In the genomic region with DNA sequence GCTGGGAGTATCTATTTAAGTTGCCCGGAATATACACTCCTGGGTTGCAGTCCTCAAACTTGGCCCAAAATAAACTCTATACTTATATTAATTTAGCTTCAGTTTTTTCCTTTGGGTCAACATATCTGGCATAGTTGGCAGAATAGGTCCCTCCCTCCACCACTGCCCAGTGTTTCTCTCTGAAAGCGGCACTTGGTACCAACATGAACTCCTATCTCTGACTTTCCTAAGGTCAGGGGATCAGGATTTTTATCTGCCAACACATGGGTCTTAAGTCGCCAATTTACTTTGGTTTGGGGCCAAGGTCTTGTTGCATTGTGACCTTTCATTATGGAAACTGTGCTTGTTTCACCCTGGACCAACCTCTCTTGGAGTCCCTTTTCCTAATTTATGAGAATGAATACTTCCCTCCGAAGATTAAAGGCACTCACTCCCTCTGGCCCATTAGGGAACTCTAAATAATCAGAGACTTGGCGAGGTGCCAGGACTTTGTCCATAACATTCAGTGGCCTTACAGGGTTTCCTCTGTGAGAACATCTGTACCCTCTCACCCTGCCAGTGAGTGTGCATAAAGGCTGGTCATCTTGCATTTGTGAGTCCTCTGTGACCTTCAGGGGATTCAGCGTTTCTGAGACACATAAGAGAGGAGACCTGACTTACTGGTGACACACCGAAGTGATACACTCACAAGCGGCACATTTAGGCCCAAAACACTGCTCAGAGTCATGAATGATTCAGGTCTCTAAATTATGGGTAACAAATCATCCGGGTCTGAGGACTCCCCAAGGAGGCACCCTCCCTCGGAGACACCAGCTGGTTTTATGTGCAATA, we compare ENCODE assay signal across 9 cellular contexts. TPM values are rescaled to one million over a fixed set of nuclear protein-coding genes. Genes with fewer than 3 reads are reported as not detected.
DNase-seq lines count a peak whose midpoint lies in the region; ATAC-seq, FAIRE-seq and TF ChIP-seq lines count a peak whose summit lies in the region.
"Had no signal": no experiment of that assay in that cellular context is flagged by ENCODE, and none has a peak within 500 bp of the region (broad histone marks: within the 10 kb centered on the region; RNA-seq: fewer than 3 reads in every experiment).

No MANE protein-coding gene starts in this region.

- H3K36me3 Mint-ChIP-seq in osteocyte (ENCODE audit: unreplicated experiment): peaks cover 12% of the 10 kb centered on the region
- H3K36me3 Mint-ChIP-seq in activated T-helper 1 cell treated with anti-CD3 and anti-CD28 coated beads, Interleukin-12 subunit alpha, Interleukin-12 subunit beta, Interleukin-2, Interleukin-4 antibody, amounts not matched to agents 30 ng/mL and 10 ng/mL and 1 ng/mL, durations not matched to agents 14 hours and 24 hours and 36 hours (ENCODE audit: low read depth): peaks cover 17% of the 10 kb centered on the region

- no peak overlapping the region for H3K27ac ChIP-seq in H1 (ENCODE audit: low read depth, low read length)

- H4K91ac ChIP-seq in H1 (replicated peaks; ENCODE audit: insufficient read length, low read length): no peak overlapping the region

- TF ChIP-seq CTCF in H1 (IDR thresholded peaks at IDR 0.05; ENCODE audit: control extremely low read depth in 1 of 3, insufficient read depth in 1 of 3, low read depth in 1 of 3, low read length in 3 of 3) (no peak), osteocyte (IDR thresholded peaks at IDR 0.05) (no peak)

- no peaks in the 10 kb centered on the region; a peak in 1 of 8 replicates for H3K36me3 ChIP-seq in H1 (ENCODE audit: control insufficient read depth in 2 of 4, insufficient read depth in 4 of 4, low read length in 3 of 4)

- no peak overlapping the region for H3K56ac ChIP-seq in H1 (replicated peaks; ENCODE audit: insufficient read length, low read depth, low read length)

- TF ChIP-seq EP300 in H1 (IDR thresholded peaks at IDR 0.05; ENCODE audit: borderline replicate concordance in 1 of 2, low read depth in 2 of 2, low read length in 2 of 2): no peak

- no peak overlapping the region for H3K18ac ChIP-seq in H1 (ENCODE audit: extremely low read depth, low read length)

- H2BK5ac ChIP-seq in H1 (ENCODE audit: low read depth, low read length): no peak overlapping the region

- H4K5ac ChIP-seq in H1 (ENCODE audit: insufficient read length, low read depth, low read length): no peak overlapping the region

- no peak overlapping the region for H3K4me3 Mint-ChIP-seq in osteocyte (ENCODE audit: unreplicated experiment)
- no peak overlapping the region for H3K4me3 Mint-ChIP-seq in activated T-helper 1 cell treated with anti-CD3 and anti-CD28 coated beads, Interleukin-12 subunit alpha, Interleukin-12 subunit beta, Interleukin-2, Interleukin-4 antibody, amounts not matched to agents 30 ng/mL and 10 ng/mL and 1 ng/mL, durations not matched to agents 14 hours and 24 hours and 36 hours
- H3K4me3 Mint-ChIP-seq: activated CD4-positive, alpha-beta T cell treated with anti-CD3 and anti-CD28 coated beads for 36 hours had no signal

- TF ChIP-seq POLR2A in H1 (IDR thresholded peaks at IDR 0.05; ENCODE audit: control extremely low read depth in 1 of 2, low read depth in 2 of 2, low read length in 2 of 2): no peak

- H4K8ac ChIP-seq in H1 (ENCODE audit: extremely low read depth, insufficient read depth, low read length): no peak overlapping the region

- no peak overlapping the region for H2BK120ac ChIP-seq in H1 (replicated peaks; ENCODE audit: low read depth, low read length)

- FAIRE-seq in H1 (lab: Jason Lieb, UNC): no peak

- H3K4ac ChIP-seq in H1 (replicated peaks; ENCODE audit: insufficient read length, low read depth, low read length): no peak overlapping the region

- no peak for ATAC-seq in GM19324 (IDR thresholded peaks at IDR 0.05; ENCODE audit: low FRiP score, unreplicated experiment)
- ATAC-seq: activated CD4-positive, alpha-beta T cell treated with anti-CD3 and anti-CD28 coated beads for 36 hours had no signal

- no peaks in the 10 kb centered on the region for H3K9me3 Mint-ChIP-seq in osteocyte (ENCODE audit: unreplicated experiment)
- H3K9me3 Mint-ChIP-seq in activated T-helper 1 cell treated with anti-CD3 and anti-CD28 coated beads, Interleukin-12 subunit alpha, Interleukin-12 subunit beta, Interleukin-2, Interleukin-4 antibody, amounts not matched to agents 30 ng/mL and 10 ng/mL and 1 ng/mL, durations not matched to agents 14 hours and 24 hours and 36 hours: no peaks in the 10 kb centered on the region

- H3K23me2 ChIP-seq in H1 (ENCODE audit: low read depth, low read length): no peaks in the 10 kb centered on the region; the same call in 1 of the 2 replicates

- WGBS in H1 (ENCODE audit: extremely low coverage in 1 of 2, insufficient coverage in 1 of 2, insufficient read length in 1 of 2, insufficient replicate concordance in 2 of 2, low coverage in 1 of 2, low lambda C conversion rate in 2 of 2, missing lambda C conversion rate in 1 of 2), 2 experiments: 83% methylated on average over 10 of the region's 10 CpGs; no CpG with 5 or more reads in 1 of the 2 experiments

- H3K9ac ChIP-seq in H1 (replicated peaks in 1 of 4; ENCODE audit: extremely low read depth in 1 of 4, low read depth in 3 of 4, low read length in 3 of 4): no peak overlapping the region

- no peaks in the 10 kb centered on the region for H3K27me3 Mint-ChIP-seq in osteocyte (ENCODE audit: unreplicated experiment)
- H3K27me3 Mint-ChIP-seq in activated T-helper 1 cell treated with anti-CD3 and anti-CD28 coated beads, Interleukin-12 subunit alpha, Interleukin-12 subunit beta, Interleukin-2, Interleukin-4 antibody, amounts not matched to agents 30 ng/mL and 10 ng/mL and 1 ng/mL, durations not matched to agents 14 hours and 24 hours and 36 hours (ENCODE audit: insufficient read depth): peaks cover 2% of the 10 kb centered on the region

- no peak overlapping the region for H2AK5ac ChIP-seq in H1 (ENCODE audit: low read depth, low read length)

- no peak overlapping the region for H3K23ac ChIP-seq in H1 (ENCODE audit: insufficient read length)

- peak; percentile 65 for DNase-seq in DMS 273 treated with DMSO at 0.1 percent for 48 hours (lab: John Stamatoyannopoulos, UW)
- peak; percentile 16 for DNase-seq in NCI-H2227 treated with DMSO at 0.1 percent for 48 hours (lab: John Stamatoyannopoulos, UW)
- DNase-seq in H1 (ENCODE audit: low read depth in 1 of 2, low spot score in 2 of 2): no peak
- no peak for DNase-seq in osteocyte (ENCODE audit: extremely low spot score, unreplicated experiment)
- DNase-seq in activated gamma-delta T cell treated with Interleukin-2 at 50 U/mL for 16 hours: no peak
- DNase-seq in activated T-helper 1 cell treated with anti-CD3 and anti-CD28 coated beads, Interleukin-12 subunit alpha, Interleukin-12 subunit beta, Interleukin-2, Interleukin-4 antibody, amounts not matched to agents 30 ng/mL and 10 ng/mL and 1 ng/mL, durations not matched to agents 14 hours and 24 hours and 36 hours (ENCODE audit: low spot score): no peak
- no peak for DNase-seq in iPS-NIHi7 (ENCODE audit: extremely low spot score)

- CTCF ChIA-PET in H1 (lab: Charles Lee; ENCODE audit: partially characterized antibody): interaction anchor here (0.6 to 1.6 kb wide), 4 partner anchors 19 to 172 kb away, joined by 4 to 5 read pairs (median 4); a partner anchor contains a TSS

- H2BK12ac ChIP-seq in H1 (ENCODE audit: low read depth, low read length): no peak overlapping the region

- no peak overlapping the region for H2BK15ac ChIP-seq in H1 (ENCODE audit: low read length)

- H3K4me1 Mint-ChIP-seq in osteocyte (ENCODE audit: unreplicated experiment): peaks cover 50% of the 10 kb centered on the region
- peaks cover 22% of the 10 kb centered on the region for H3K4me1 Mint-ChIP-seq in activated T-helper 1 cell treated with anti-CD3 and anti-CD28 coated beads, Interleukin-12 subunit alpha, Interleukin-12 subunit beta, Interleukin-2, Interleukin-4 antibody, amounts not matched to agents 30 ng/mL and 10 ng/mL and 1 ng/mL, durations not matched to agents 14 hours and 24 hours and 36 hours (ENCODE audit: low read depth)

- intact Hi-C loops in activated T-helper 1 cell treated with anti-CD3 and anti-CD28 coated beads, Interleukin-12 subunit alpha, Interleukin-12 subunit beta, Interleukin-2, Interleukin-4 antibody, amounts not matched to agents 30 ng/mL and 10 ng/mL and 1 ng/mL, durations not matched to agents 14 hours and 24 hours and 36 hours (cut with micrococcal nuclease): no loop called here

- H2AFZ ChIP-seq in H1 (ENCODE audit: low read length): no peak overlapping the region

- no peak overlapping the region for H2BK20ac ChIP-seq in H1 (ENCODE audit: low read length)

- no peak for TF ChIP-seq RAD21 in H1 (IDR thresholded peaks at IDR 0.05 in 1 of 2, conservative IDR thresholded peaks at IDR 0.05 in 1 of 2; ENCODE audit: low read depth in 2 of 2, low read length in 2 of 2)

- H4K20me1 ChIP-seq in H1 (replicated peaks in 1 of 2; ENCODE audit: control insufficient read depth in 1 of 2, insufficient read depth in 2 of 2, low read length in 2 of 2): peaks cover 4 to 21% of the 10 kb centered on the region in 2 experiments

- peaks cover 0 to 2% of the 10 kb centered on the region in 2 experiments; a peak in 1 of 4 replicates for H3K9me3 ChIP-seq in H1 (ENCODE audit: insufficient read depth in 2 of 2, low read depth in 1 of 2, low read length in 1 of 2)

- peaks cover 0 to 8% (median 2%) of the 10 kb centered on the region in 4 experiments; a peak in 6 of 7 replicates for H3K4me1 ChIP-seq in H1 (replicated peaks in 1 of 4; ENCODE audit: control insufficient read depth in 3 of 4, insufficient read depth in 4 of 4, low read length in 3 of 4)

- no peak overlapping the region for H3K4me3 ChIP-seq in H1 (ENCODE audit: extremely low read depth in 1 of 4, insufficient read depth in 2 of 4, low read depth in 3 of 4, low read length in 4 of 4)

- POLR2A ChIA-PET in H1 (lab: Charles Lee; ENCODE audit: partially characterized antibody): no interaction called here

- peaks cover 39 to 78% (median 66%) of the 10 kb centered on the region in 4 experiments for H3K27me3 ChIP-seq in H1 (replicated peaks in 1 of 4; ENCODE audit: control insufficient read depth in 3 of 4, extremely low read depth in 1 of 4, insufficient read depth in 3 of 4, low read length in 3 of 4)

- H3K27ac Mint-ChIP-seq in osteocyte (ENCODE audit: unreplicated experiment): peak overlapping the region; percentile 27
- H3K27ac Mint-ChIP-seq in activated T-helper 1 cell treated with anti-CD3 and anti-CD28 coated beads, Interleukin-12 subunit alpha, Interleukin-12 subunit beta, Interleukin-2, Interleukin-4 antibody, amounts not matched to agents 30 ng/mL and 10 ng/mL and 1 ng/mL, durations not matched to agents 14 hours and 24 hours and 36 hours: no peak overlapping the region
- H3K27ac Mint-ChIP-seq: activated CD4-positive, alpha-beta T cell treated with anti-CD3 and anti-CD28 coated beads for 36 hours had no signal

- H3K4me2 ChIP-seq in H1 (ENCODE audit: insufficient read depth in 1 of 2, low read depth in 2 of 2, low read length in 2 of 2): no peak overlapping the region

- no peaks in the 10 kb centered on the region for H3K79me1 ChIP-seq in H1 (ENCODE audit: low read depth, low read length)

- no peak overlapping the region for H3K14ac ChIP-seq in H1 (ENCODE audit: insufficient read length)

- no peaks in the 10 kb centered on the region for H3K79me2 ChIP-seq in H1 (ENCODE audit: control insufficient read depth in 1 of 2, insufficient read depth in 2 of 2, low read length in 2 of 2)

RNA-seq across cellular contexts. Expression of a gene that starts 19.7 kb away (rescaled TPM):
- total RNA-seq in H1 (2021; fragmentation: NEBNext Ultra II Directional; extraction: Animal tissue kit (Norgen Biotek cat#: 25700)): 9.9 and 10.1 TPM in 2 replicates
- polyA plus RNA-seq in H1 (2011; rRNA removed): 7.2 and 7.9 TPM in 2 replicates
- 5.5 TPM for polyA plus RNA-seq in H1 (2011; cell fraction: cytosol; rRNA removed)
- polyA plus RNA-seq in H1 (2011; cell fraction: nucleus; rRNA removed): 4.8 TPM
- polyA plus RNA-seq in H1 (2012, experiment 1 of 2): 9.6 to 11.3 TPM (median 10.4 TPM) in 4 replicates
- polyA plus RNA-seq in H1 (2012, experiment 2 of 2): 2.3 TPM
- 9.8 TPM for polyA plus RNA-seq in H1 (2013, experiment 1 of 2)
- polyA plus RNA-seq in H1 (2013, experiment 2 of 2): 10.3 TPM
- polyA minus RNA-seq in H1 (2011; rRNA and poly(A)+ RNA removed): 7.8 and 17.5 TPM in 2 replicates
- 10.3 TPM for polyA minus RNA-seq in H1 (2011; cell fraction: cytosol; rRNA and poly(A)+ RNA removed)
- polyA minus RNA-seq in H1 (2011; cell fraction: nucleus; rRNA and poly(A)+ RNA removed): 10.6 TPM
- total RNA-seq in osteocyte: 229 and 237 TPM in 2 replicates
- total RNA-seq in activated T-helper 1 cell treated with anti-CD3 and anti-CD28 coated beads, Interleukin-12 subunit alpha, Interleukin-12 subunit beta, Interleukin-2, Interleukin-4 antibody, amounts not matched to agents 30 ng/mL and 10 ng/mL and 1 ng/mL, durations not matched to agents 14 hours and 24 hours and 36 hours: 0.52 and 2.4 TPM in 2 replicates

RNA-seq across cellular contexts. Expression of a gene that starts 46.0 kb away (rescaled TPM):
- total RNA-seq in H1 (2021; fragmentation: NEBNext Ultra II Directional; extraction: Animal tissue kit (Norgen Biotek cat#: 25700)): 23.4 and 25.7 TPM in 2 replicates
- polyA plus RNA-seq in H1 (2011; rRNA removed): 7.4 and 13.1 TPM in 2 replicates
- 11.2 TPM for polyA plus RNA-seq in H1 (2011; cell fraction: cytosol; rRNA removed)
- 7.3 TPM for polyA plus RNA-seq in H1 (2011; cell fraction: nucleus; rRNA removed)
- 14.4 to 25.4 TPM (median 18.4 TPM) in 4 replicates for polyA plus RNA-seq in H1 (2012, experiment 1 of 2)
- 2.8 TPM for polyA plus RNA-seq in H1 (2012, experiment 2 of 2)
- 11.5 TPM for polyA plus RNA-seq in H1 (2013, experiment 1 of 2)
- 11.6 TPM for polyA plus RNA-seq in H1 (2013, experiment 2 of 2)
- polyA minus RNA-seq in H1 (2011; rRNA and poly(A)+ RNA removed): 17.3 and 28.9 TPM in 2 replicates
- polyA minus RNA-seq in H1 (2011; cell fraction: cytosol; rRNA and poly(A)+ RNA removed): 13.6 TPM
- 19.3 TPM for polyA minus RNA-seq in H1 (2011; cell fraction: nucleus; rRNA and poly(A)+ RNA removed)
- 33.9 and 36.5 TPM in 2 replicates for total RNA-seq in osteocyte
- 29.0 and 34.0 TPM in 2 replicates for total RNA-seq in activated T-helper 1 cell treated with anti-CD3 and anti-CD28 coated beads, Interleukin-12 subunit alpha, Interleukin-12 subunit beta, Interleukin-2, Interleukin-4 antibody, amounts not matched to agents 30 ng/mL and 10 ng/mL and 1 ng/mL, durations not matched to agents 14 hours and 24 hours and 36 hours

Comparison
In these comparisons a context has a peak if more than half of its experiments do, and no peak if none do; other contexts are left out.
1. DNase-seq: peak in DMS 273 treated with DMSO at 0.1 percent for 48 hours (single experiment) and NCI-H2227 treated with DMSO at 0.1 percent for 48 hours (single experiment); none in H1 (0 of 2), osteocyte (single experiment), activated gamma-delta T cell treated with Interleukin-2 at 50 U/mL for 16 hours (single experiment), activated T-helper 1 cell treated with anti-CD3 and anti-CD28 coated beads, Interleukin-12 subunit alpha, Interleukin-12 subunit beta, Interleukin-2, Interleukin-4 antibody, amounts not matched to agents 30 ng/mL and 10 ng/mL and 1 ng/mL, durations not matched to agents 14 hours and 24 hours and 36 hours (single experiment) and iPS-NIHi7 (single experiment).
2. RNA of a gene that starts 19.7 kb away (total RNA-seq): 229 to 237 TPM in osteocyte; 9.9 to 10.1 TPM in H1 and 0.52 to 2.4 TPM in activated T-helper 1 cell treated with anti-CD3 and anti-CD28 coated beads, Interleukin-12 subunit alpha, Interleukin-12 subunit beta, Interleukin-2, Interleukin-4 antibody, amounts not matched to agents 30 ng/mL and 10 ng/mL and 1 ng/mL, durations not matched to agents 14 hours and 24 hours and 36 hours; every median in the first group is over 10 times any median in the second.